19 cellular contexts compared by ENCODE assay signal in the genomic region with DNA sequence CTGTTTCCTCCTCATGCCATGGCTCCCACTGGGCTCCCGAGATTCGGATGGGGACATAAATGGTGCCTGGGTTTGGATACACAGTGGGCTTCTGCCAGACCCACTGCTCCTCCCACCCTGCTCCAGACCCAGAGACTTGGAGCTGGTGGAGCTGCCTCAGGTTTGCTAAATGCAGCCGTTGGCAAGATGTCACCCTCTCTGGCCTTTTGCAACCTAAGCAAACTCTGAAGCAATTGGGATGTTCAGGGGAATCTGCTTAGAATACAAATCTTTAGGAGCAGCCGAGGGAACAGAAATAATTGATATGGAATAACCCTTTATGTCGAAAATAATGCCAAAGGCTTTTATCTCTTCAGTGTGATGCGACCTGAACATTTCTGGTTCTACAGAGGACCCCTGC. TPM values are rescaled to one million over a fixed set of nuclear protein-coding genes. Genes with fewer than 3 reads are reported as not detected.
DNase-seq lines count a peak whose midpoint lies in the region; ATAC-seq, FAIRE-seq and TF ChIP-seq lines count a peak whose summit lies in the region.
"Had no signal": no experiment of that assay in that cellular context is flagged by ENCODE, and none has a peak within 500 bp of the region (broad histone marks: within the 10 kb centered on the region; RNA-seq: fewer than 3 reads in every experiment).

No MANE protein-coding gene starts in this region.

- H3K36me3 ChIP-seq in mammary epithelial cell (ENCODE audit: insufficient read depth, low read length) (no peaks in the 10 kb centered on the region), keratinocyte (ENCODE audit: control insufficient read depth in 2 of 2, extremely low read depth in 1 of 2, insufficient read depth in 2 of 2, low read length in 2 of 2) (no peaks in the 10 kb centered on the region)
- H3K36me3 ChIP-seq: BLaER1, SJCRH30 had no signal

- dilution Hi-C loops in mammary epithelial cell (cut with HindIII; ENCODE audit: low sequenced_read_pairs): no loop called here
- dilution Hi-C loops in keratinocyte (cut with MboI; ENCODE audit: extremely low pct_ligation_motif_present, low sequenced_read_pairs): no loop called here

- BruUV-seq in mammary epithelial cell (replicated peaks; lab: Mats Ljungman, UMichigan): no TSS peak

- in situ Hi-C loops in mammary epithelial cell (cut with MboI; ENCODE audit: low sequenced_read_pairs in 2 of 2): no loop called here

- H3K9me3 ChIP-seq in mammary epithelial cell (replicated peaks; ENCODE audit: insufficient read depth, low read length): no peaks in the 10 kb centered on the region
- no peaks in the 10 kb centered on the region for H3K9me3 ChIP-seq in keratinocyte (ENCODE audit: control insufficient read depth, low read depth, low read length)
- H3K9me3 ChIP-seq: SJCRH30 had no signal

- DNase-seq in DMS 273 (lab: John Stamatoyannopoulos, UW; ENCODE audit: unreplicated experiment) (peak; percentile 28), DMS 273 treated with DMSO at 0.1 percent for 48 hours (lab: John Stamatoyannopoulos, UW) (no peak), mammary epithelial cell (no peak), keratinocyte (ENCODE audit: low read depth, low spot score) (no peak), posterior vena cava (ENCODE audit: low spot score) (no peak), NCI-H2029 treated with DMSO at 0.1 percent for 48 hours (lab: John Stamatoyannopoulos, UW) (no peak), GM10248 (ENCODE audit: extremely low spot score) (no peak)
- DNase-seq: CD8-positive, alpha-beta T cell; Karpas-422; NCI-H1105; NCI-H1694; NCI-H2107; NCI-H2227 treated with DMSO at 0.1 percent for 48 hours; NCI-H69; NK-92 treated with Interleukin-12 subunit alpha and Interleukin-12 subunit beta, amount 100 ng/mL, for 24 hours; SJCRH30 had no signal

- H3K9me1 ChIP-seq in keratinocyte (ENCODE audit: control insufficient read depth, extremely low read depth, insufficient read depth, low read length): no peaks in the 10 kb centered on the region

- no peak overlapping the region for H3K9ac ChIP-seq in mammary epithelial cell (ENCODE audit: insufficient read depth, low read length)
- H3K9ac ChIP-seq in keratinocyte (ENCODE audit: control insufficient read depth, extremely low read depth, insufficient read depth, low read length): no peak overlapping the region
- H3K9ac ChIP-seq: BLaER1 had no signal

- H3K27me3 ChIP-seq in mammary epithelial cell (ENCODE audit: insufficient read depth, low read length) (no peaks in the 10 kb centered on the region), keratinocyte (ENCODE audit: control insufficient read depth, extremely low read depth, insufficient read depth, low read length) (no peaks in the 10 kb centered on the region)
- H3K27me3 ChIP-seq: BLaER1, SJCRH30 had no signal

- ATAC-seq in GM18909 (IDR thresholded peaks at IDR 0.05; ENCODE audit: poor library complexity, unreplicated experiment): no peak
- ATAC-seq: CD8-positive, alpha-beta T cell had no signal

- H3K27ac ChIP-seq in mammary epithelial cell (ENCODE audit: insufficient read depth, low read depth, low read length) (peak overlapping the region; percentile 43), keratinocyte (ENCODE audit: control insufficient read depth, insufficient read depth, low read length) (peak overlapping the region; percentile 82)
- H3K27ac ChIP-seq: 22Rv1, BLaER1, SJCRH30 had no signal

- H3K4me2 ChIP-seq in mammary epithelial cell (ENCODE audit: insufficient read depth, low read depth, low read length): no peak overlapping the region
- no peak overlapping the region for H3K4me2 ChIP-seq in keratinocyte (ENCODE audit: control insufficient read depth, extremely low read depth, insufficient read depth, low read depth, low read length)
- H3K4me2 ChIP-seq: BLaER1 had no signal

- POLR2A ChIA-PET in GM10248 (lab: Yijun Ruan, JAX): no interaction called here

- WGBS in mammary epithelial cell (ENCODE audit: low coverage, missing lambda C conversion rate): 99% methylated on average over 6 of the region's 6 CpGs

- H2AFZ ChIP-seq in mammary epithelial cell (ENCODE audit: low read depth, low read length): no peak overlapping the region
- H2AFZ ChIP-seq in keratinocyte (ENCODE audit: control insufficient read depth, low read length): no peak overlapping the region

- peaks cover 51% of the 10 kb centered on the region for H3K4me1 ChIP-seq in mammary epithelial cell (ENCODE audit: insufficient read depth, low read length)
- peaks cover 49% of the 10 kb centered on the region for H3K4me1 ChIP-seq in keratinocyte (ENCODE audit: control insufficient read depth, extremely low read depth, insufficient read depth, low read length)

- H4K20me1 ChIP-seq in mammary epithelial cell (ENCODE audit: insufficient read depth, low read length) (no peaks in the 10 kb centered on the region), keratinocyte (ENCODE audit: control insufficient read depth, extremely low read depth, insufficient read depth, low read length) (no peaks in the 10 kb centered on the region)
- H4K20me1 ChIP-seq: BLaER1 had no signal

- no peak for FAIRE-seq in keratinocyte (lab: Jason Lieb, UNC)

- TF ChIP-seq CTCF in mammary epithelial cell (conservative IDR thresholded peaks at IDR 0.05 in 1 of 2, IDR thresholded peaks at IDR 0.05 in 1 of 2; ENCODE audit: extremely low read depth in 1 of 2, insufficient read depth in 1 of 2, low read depth in 1 of 2, low read length in 2 of 2) (no peak), keratinocyte (optimal IDR thresholded peaks at IDR 0.05 in 1 of 3, IDR thresholded peaks at IDR 0.05 in 1 of 3, conservative IDR thresholded peaks at IDR 0.05 in 1 of 3; ENCODE audit: extremely low read depth in 1 of 3, insufficient read depth in 2 of 3, low read length in 3 of 3) (no peak), GM10248 (IDR thresholded peaks at IDR 0.05; ENCODE audit: control extremely low read depth, extremely low read depth, low read depth, missing control alignments) (no peak)

- intact Hi-C loops in mammary epithelial cell (cut with micrococcal nuclease): loop anchor here (2.0 kb wide), 1 partner anchor 25 kb away; no protein-coding TSS in a partner anchor
- intact Hi-C loops in posterior vena cava (cut with DNase I): no loop called here

- H3K4me3 ChIP-seq in mammary epithelial cell (replicated peaks in 1 of 3; ENCODE audit: insufficient read depth in 1 of 3, low read depth in 2 of 3, low read length in 3 of 3) (no peak overlapping the region), keratinocyte (ENCODE audit: control insufficient read depth in 2 of 3, extremely low read depth in 1 of 3, insufficient read depth in 2 of 3, low read depth in 1 of 3, low read length in 3 of 3) (no peak overlapping the region)
- H3K4me3 ChIP-seq: BLaER1, SJCRH30 had no signal

- H3K79me2 ChIP-seq in mammary epithelial cell (ENCODE audit: insufficient read depth, low read length) (peaks cover 66% of the 10 kb centered on the region), keratinocyte (ENCODE audit: control insufficient read depth, insufficient read depth, low read length) (no peaks in the 10 kb centered on the region)

- CTCF ChIA-PET in mammary epithelial cell (lab: Charles Lee; ENCODE audit: low non-redundant PET) (no interaction called here), GM10248 (lab: Yijun Ruan, JAX) (no interaction called here)

RNA-seq across cellular contexts. Expression of gene PRICKLE2, which starts 33.4 kb away (rescaled TPM):
- 10 to 100 TPM; 23.2 to 50.5 TPM for total RNA-seq in mammary epithelial cell
- 8.6 TPM for polyA plus RNA-seq in mammary epithelial cell
- 50.8 TPM for polyA minus RNA-seq in mammary epithelial cell
- 7.0 to 8.6 TPM (median 7.8 TPM) in 3 replicates for polyA plus RNA-seq in keratinocyte
- 2.0 TPM for polyA plus RNA-seq in keratinocyte (2011; ENCODE audit: low read depth)
- polyA plus RNA-seq in keratinocyte (2011; cell fraction: cytosol; rRNA removed): 3.8 and 5.4 TPM in 2 replicates
- polyA plus RNA-seq in keratinocyte (2011; cell fraction: nucleus; rRNA removed): 22.1 TPM in 2 replicates
- 3.3 and 6.6 TPM in 2 replicates for polyA plus RNA-seq in keratinocyte (2012; ENCODE audit: low replicate concordance)
- polyA minus RNA-seq in keratinocyte: 28.6 to 39.7 TPM (median 30.5 TPM) in 3 replicates
- polyA minus RNA-seq in keratinocyte (2011; cell fraction: cytosol; rRNA and poly(A)+ RNA removed): 16.1 TPM
- polyA minus RNA-seq in keratinocyte (2011; cell fraction: nucleus; rRNA and poly(A)+ RNA removed): 35.8 and 69.4 TPM in 2 replicates
- 10 to 100 TPM; 26.3 to 34.9 TPM for total RNA-seq in posterior vena cava
- total RNA-seq: CD8-positive, alpha-beta T cell had no signal
